In the genomic region with DNA sequence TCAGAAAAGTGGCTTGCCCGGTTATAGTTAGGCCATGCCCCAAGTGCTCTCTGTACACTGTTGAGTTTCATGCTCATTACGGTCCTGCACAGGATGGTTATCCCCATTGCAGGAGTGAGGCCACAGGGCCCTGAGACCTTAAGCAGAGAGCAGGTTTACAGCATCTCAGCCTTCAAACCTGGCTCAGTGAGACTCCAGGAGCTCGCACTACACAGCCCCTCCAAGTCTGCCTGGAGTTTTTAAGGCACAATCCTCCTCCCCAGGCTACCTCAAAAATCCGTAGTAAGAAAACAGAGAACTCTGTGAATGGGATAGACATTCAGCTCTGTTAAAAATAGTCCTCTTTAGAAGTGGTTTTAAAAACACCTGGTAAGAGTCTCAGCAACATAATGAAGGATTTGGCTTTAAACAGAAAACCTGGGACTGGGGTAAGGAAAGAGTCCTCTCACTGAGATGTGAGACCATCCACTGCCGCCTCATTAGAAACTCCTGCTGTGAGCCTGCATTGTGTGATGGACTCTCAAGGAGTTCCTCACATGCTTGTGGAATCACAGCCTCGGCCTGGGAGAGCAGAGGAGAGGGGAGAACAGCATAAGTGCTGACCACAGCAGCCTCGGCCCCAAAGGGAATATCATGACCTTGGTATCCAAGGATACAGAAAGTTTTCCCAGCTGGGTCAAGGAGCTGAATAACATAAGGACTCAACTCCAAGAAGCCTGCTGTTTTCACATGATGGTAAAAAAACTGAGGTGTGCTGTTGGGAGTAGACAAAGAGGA, we compare ENCODE assay signal across 17 cellular contexts.
DNase-seq lines count a peak whose midpoint lies in the region; ATAC-seq, FAIRE-seq and TF ChIP-seq lines count a peak whose summit lies in the region.
"Had no signal": no experiment of that assay in that cellular context is flagged by ENCODE, and none has a peak within 500 bp of the region (broad histone marks: within the 10 kb centered on the region; RNA-seq: fewer than 3 reads in every experiment).

No MANE protein-coding gene starts in this region.

- in situ Hi-C loops in HAP-1 (cut with MboI; ENCODE audit: low sequenced_read_pairs), result no loop called here

- no peaks in the 10 kb centered on the region for H3K79me2 ChIP-seq in astrocyte (ENCODE audit: insufficient read depth, low read length)

- POLR2A ChIA-PET in naive thymus-derived CD4-positive, alpha-beta T cell (lab: Charles Lee), result no interaction called here

- CTCF ChIA-PET in naive thymus-derived CD4-positive, alpha-beta T cell (lab: Charles Lee), result no interaction called here

- no peak overlapping the region for H3K9ac ChIP-seq in astrocyte (ENCODE audit: low read length)
- H3K9ac ChIP-seq: BLaER1 had no signal

- H3K27ac ChIP-seq in astrocyte (ENCODE audit: low read depth, low read length) (no peak overlapping the region), heart left ventricle (peak overlapping the region in 2 of 12 donors; percentile 16 to 20)
- H3K27ac ChIP-seq in naive thymus-derived CD4-positive, alpha-beta T cell (ENCODE audit: low read depth, low read length), result no peak overlapping the region
- H3K27ac ChIP-seq: BLaER1, esophagus squamous epithelium had no signal

- FAIRE-seq in astrocyte (lab: Jason Lieb, UNC), result no peak
- FAIRE-seq: G401.6 had no signal

- H3K4me2 ChIP-seq in astrocyte (ENCODE audit: low read length), result no peak overlapping the region
- H3K4me2 ChIP-seq: BLaER1 had no signal

- TF ChIP-seq CTCF in astrocyte (IDR thresholded peaks at IDR 0.05; ENCODE audit: insufficient read depth, low read depth, low read length), result no peak
- TF ChIP-seq CTCF in heart left ventricle (IDR thresholded peaks at IDR 0.05), result no peak

- H3K27ac Mint-ChIP-seq in astrocyte (ENCODE audit: unreplicated experiment), result peak overlapping the region; percentile 53
- H3K27ac Mint-ChIP-seq in naive thymus-derived CD4-positive, alpha-beta T cell, result no peak overlapping the region
- H3K27ac Mint-ChIP-seq: activated T-helper 1 cell treated with anti-CD3 and anti-CD28 coated beads, Interleukin-12 subunit alpha, Interleukin-12 subunit beta, Interleukin-2, Interleukin-4 antibody, amounts not matched to agents 30 ng/mL and 10 ng/mL and 1 ng/mL, durations not matched to agents 14 hours and 24 hours and 36 hours; stimulated activated naive CD8-positive, alpha-beta T cell treated with anti-CD3 and anti-CD28 coated beads, Interleukin-15, Interleukin-2, amounts not matched to agents 100 ng/mL and 50 ng/mL, for 24 hours had no signal

- intact Hi-C loops in heart left ventricle (cut with DNase I), result no loop called here
- intact Hi-C loops in naive thymus-derived CD4-positive, alpha-beta T cell (cut with micrococcal nuclease), result no loop called here

- H2AFZ ChIP-seq in astrocyte (ENCODE audit: low read depth, low read length), result no peak overlapping the region

- peaks cover 6% of the 10 kb centered on the region for H4K20me1 ChIP-seq in astrocyte (ENCODE audit: insufficient read depth, low read length)
- H4K20me1 ChIP-seq: BLaER1 had no signal

- 75 to 85% (median 80%) methylated on average over 7 of the region's 7 CpGs for WGBS in heart left ventricle, 4 donors

- H3K9me3 ChIP-seq in astrocyte (ENCODE audit: insufficient read depth, low read depth, low read length) (no peaks in the 10 kb centered on the region), heart left ventricle (no peaks in the 10 kb centered on the region), HAP-1 (no peaks in the 10 kb centered on the region)
- no peaks in the 10 kb centered on the region for H3K9me3 ChIP-seq in naive thymus-derived CD4-positive, alpha-beta T cell (ENCODE audit: control insufficient read depth in 2 of 3, low read length in 3 of 3)
- H3K9me3 ChIP-seq: BLaER1, esophagus squamous epithelium had no signal

- ATAC-seq in heart left ventricle, result peak in 3 of 4 donors; percentile 50 to 71 (median 69)
- no peak for ATAC-seq in naive thymus-derived CD4-positive, alpha-beta T cell

- H3K36me3 ChIP-seq in astrocyte (ENCODE audit: insufficient read depth, low read length) (peaks cover 4% of the 10 kb centered on the region), heart left ventricle (peaks cover 0 to 27% (median 18%) of the 10 kb centered on the region in 9 donors), HAP-1 (replicated peaks) (no peaks in the 10 kb centered on the region)
- H3K36me3 ChIP-seq in naive thymus-derived CD4-positive, alpha-beta T cell (ENCODE audit: control insufficient read depth in 2 of 3, insufficient read depth in 3 of 3, low read length in 3 of 3), result peaks cover 0 to 28% (median 0%) of the 10 kb centered on the region in 3 experiments

- DNase-seq in EH (ENCODE audit: low read depth) (peak; percentile 50), astrocyte (ENCODE audit: low read depth) (peak; percentile 54), heart left ventricle (peak in 2 of 5 donors; percentile 50 to 56), non-pigmented ciliary epithelial cell (ENCODE audit: low read depth) (peak; percentile 26), dedifferentiated amniotic fluid mesenchymal stem cell (ENCODE audit: extremely low spot score) (no peak), AG08395 (ENCODE audit: low spot score) (no peak), HAP-1 (ENCODE audit: low spot score in 2 of 2) (no peak)
- DNase-seq in naive thymus-derived CD4-positive, alpha-beta T cell, result no peak
- DNase-seq: activated CD4-positive, alpha-beta T cell treated with anti-CD3 and anti-CD28 coated beads for 1 hour; esophagus squamous epithelium; NCI-H1694 treated with DMSO at 0.1 percent for 48 hours; stimulated activated CD4-positive, alpha-beta T cell treated with anti-CD3 and anti-CD28 coated beads, Interleukin-4, amount 100 ng/mL, for 24 hours had no signal

- no peak for TF ChIP-seq POLR2A in heart left ventricle (IDR thresholded peaks at IDR 0.05)

- peaks cover 8% of the 10 kb centered on the region for H3K36me3 Mint-ChIP-seq in astrocyte (ENCODE audit: low read depth, unreplicated experiment)
- peaks cover 0 to 52% (median 41%) of the 10 kb centered on the region in 5 donors for H3K36me3 Mint-ChIP-seq in naive thymus-derived CD4-positive, alpha-beta T cell

- H3K9me3 Mint-ChIP-seq in astrocyte (ENCODE audit: unreplicated experiment), result no peaks in the 10 kb centered on the region
- H3K9me3 Mint-ChIP-seq in naive thymus-derived CD4-positive, alpha-beta T cell, result no peaks in the 10 kb centered on the region
- H3K9me3 Mint-ChIP-seq: activated T-helper 1 cell treated with anti-CD3 and anti-CD28 coated beads, Interleukin-12 subunit alpha, Interleukin-12 subunit beta, Interleukin-2, Interleukin-4 antibody, amounts not matched to agents 30 ng/mL and 10 ng/mL and 1 ng/mL, durations not matched to agents 14 hours and 24 hours and 36 hours; central memory CD8-positive, alpha-beta T cell; stimulated activated naive CD8-positive, alpha-beta T cell treated with anti-CD3 and anti-CD28 coated beads, Interleukin-15, Interleukin-2, amounts not matched to agents 100 ng/mL and 50 ng/mL, for 24 hours had no signal

- H3K4me1 ChIP-seq in astrocyte (ENCODE audit: insufficient read depth, low read length) (no peaks in the 10 kb centered on the region), heart left ventricle (peaks cover 0 to 14% (median 1%) of the 10 kb centered on the region in 12 donors), HAP-1 (no peaks in the 10 kb centered on the region)
- no peaks in the 10 kb centered on the region for H3K4me1 ChIP-seq in naive thymus-derived CD4-positive, alpha-beta T cell (ENCODE audit: control insufficient read depth in 2 of 2, insufficient read depth in 2 of 2, low read length in 2 of 2)
- H3K4me1 ChIP-seq: BLaER1 had no signal

- H3K4me3 Mint-ChIP-seq in astrocyte (ENCODE audit: unreplicated experiment), result no peak overlapping the region
- no peak overlapping the region for H3K4me3 Mint-ChIP-seq in naive thymus-derived CD4-positive, alpha-beta T cell
- H3K4me3 Mint-ChIP-seq: activated T-helper 1 cell treated with anti-CD3 and anti-CD28 coated beads, Interleukin-12 subunit alpha, Interleukin-12 subunit beta, Interleukin-2, Interleukin-4 antibody, amounts not matched to agents 30 ng/mL and 10 ng/mL and 1 ng/mL, durations not matched to agents 14 hours and 24 hours and 36 hours; central memory CD8-positive, alpha-beta T cell; stimulated activated naive CD8-positive, alpha-beta T cell treated with anti-CD3 and anti-CD28 coated beads, Interleukin-15, Interleukin-2, amounts not matched to agents 100 ng/mL and 50 ng/mL, for 24 hours had no signal

- H3K4me3 ChIP-seq in astrocyte (ENCODE audit: insufficient read depth, low read depth, low read length), result no peak overlapping the region
- no peak overlapping the region for H3K4me3 ChIP-seq in heart left ventricle
- no peak overlapping the region for H3K4me3 ChIP-seq in naive thymus-derived CD4-positive, alpha-beta T cell (ENCODE audit: low read length)
- H3K4me3 ChIP-seq in HAP-1, result no peak overlapping the region
- H3K4me3 ChIP-seq: BLaER1, esophagus squamous epithelium had no signal

- H3K27me3 Mint-ChIP-seq in astrocyte (ENCODE audit: low read depth, unreplicated experiment), result no peaks in the 10 kb centered on the region
- no peaks in the 10 kb centered on the region for H3K27me3 Mint-ChIP-seq in naive thymus-derived CD4-positive, alpha-beta T cell
- H3K27me3 Mint-ChIP-seq: central memory CD8-positive, alpha-beta T cell; stimulated activated naive CD8-positive, alpha-beta T cell treated with anti-CD3 and anti-CD28 coated beads, Interleukin-15, Interleukin-2, amounts not matched to agents 100 ng/mL and 50 ng/mL, for 24 hours had no signal

- peaks cover 7% of the 10 kb centered on the region for H3K4me1 Mint-ChIP-seq in astrocyte (ENCODE audit: low read depth, unreplicated experiment)
- peaks cover 0 to 6% (median 0%) of the 10 kb centered on the region in 7 donors for H3K4me1 Mint-ChIP-seq in naive thymus-derived CD4-positive, alpha-beta T cell
- H3K4me1 Mint-ChIP-seq: central memory CD8-positive, alpha-beta T cell had no signal

- H3K27me3 ChIP-seq in astrocyte (ENCODE audit: insufficient read depth, low read length) (no peaks in the 10 kb centered on the region), heart left ventricle (no peaks in the 10 kb centered on the region), HAP-1 (ENCODE audit: low read depth) (no peaks in the 10 kb centered on the region)
- H3K27me3 ChIP-seq in naive thymus-derived CD4-positive, alpha-beta T cell (ENCODE audit: control insufficient read depth in 2 of 2, insufficient read depth in 2 of 2, low read length in 2 of 2), result no peaks in the 10 kb centered on the region
- H3K27me3 ChIP-seq: BLaER1, esophagus squamous epithelium had no signal

Comparison
In these comparisons a context has a peak if more than half of its experiments do, and no peak if none do; other contexts are left out.
1. DNase-seq: peak in EH (single experiment), astrocyte (single experiment) and non-pigmented ciliary epithelial cell (single experiment); none in naive thymus-derived CD4-positive, alpha-beta T cell (0 of 9), dedifferentiated amniotic fluid mesenchymal stem cell (single experiment), AG08395 (single experiment) and HAP-1 (0 of 2).